1 cellular context compared by ENCODE assay signal in genomic region chr12:575129-575502, GRCh38.
TF ChIP-seq lines count a peak whose summit lies in the region.

No MANE protein-coding gene starts in this region.

TF ChIP-seq in HepG2, 621 proteins besides CTCF, POLR2A, EP300 and RAD21 (continued from another document):
- TF ChIP-seq, protein P1, sequence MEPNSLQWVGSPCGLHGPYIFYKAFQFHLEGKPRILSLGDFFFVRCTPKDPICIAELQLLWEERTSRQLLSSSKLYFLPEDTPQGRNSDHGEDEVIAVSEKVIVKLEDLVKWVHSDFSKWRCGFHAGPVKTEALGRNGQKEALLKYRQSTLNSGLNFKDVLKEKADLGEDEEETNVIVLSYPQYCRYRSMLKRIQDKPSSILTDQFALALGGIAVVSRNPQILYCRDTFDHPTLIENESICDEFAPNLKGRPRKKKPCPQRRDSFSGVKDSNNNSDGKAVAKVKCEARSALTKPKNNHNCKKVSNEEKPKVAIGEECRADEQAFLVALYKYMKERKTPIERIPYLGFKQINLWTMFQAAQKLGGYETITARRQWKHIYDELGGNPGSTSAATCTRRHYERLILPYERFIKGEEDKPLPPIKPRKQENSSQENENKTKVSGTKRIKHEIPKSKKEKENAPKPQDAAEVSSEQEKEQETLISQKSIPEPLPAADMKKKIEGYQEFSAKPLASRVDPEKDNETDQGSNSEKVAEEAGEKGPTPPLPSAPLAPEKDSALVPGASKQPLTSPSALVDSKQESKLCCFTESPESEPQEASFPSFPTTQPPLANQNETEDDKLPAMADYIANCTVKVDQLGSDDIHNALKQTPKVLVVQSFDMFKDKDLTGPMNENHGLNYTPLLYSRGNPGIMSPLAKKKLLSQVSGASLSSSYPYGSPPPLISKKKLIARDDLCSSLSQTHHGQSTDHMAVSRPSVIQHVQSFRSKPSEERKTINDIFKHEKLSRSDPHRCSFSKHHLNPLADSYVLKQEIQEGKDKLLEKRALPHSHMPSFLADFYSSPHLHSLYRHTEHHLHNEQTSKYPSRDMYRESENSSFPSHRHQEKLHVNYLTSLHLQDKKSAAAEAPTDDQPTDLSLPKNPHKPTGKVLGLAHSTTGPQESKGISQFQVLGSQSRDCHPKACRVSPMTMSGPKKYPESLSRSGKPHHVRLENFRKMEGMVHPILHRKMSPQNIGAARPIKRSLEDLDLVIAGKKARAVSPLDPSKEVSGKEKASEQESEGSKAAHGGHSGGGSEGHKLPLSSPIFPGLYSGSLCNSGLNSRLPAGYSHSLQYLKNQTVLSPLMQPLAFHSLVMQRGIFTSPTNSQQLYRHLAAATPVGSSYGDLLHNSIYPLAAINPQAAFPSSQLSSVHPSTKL (CRISPR knock-in tag; IDR thresholded peaks at IDR 0.05), result no peak
- TF ChIP-seq REST (IDR thresholded peaks at IDR 0.05; ENCODE audit: borderline replicate concordance in 1 of 2, low read depth in 1 of 2, low read length in 2 of 2), result no peak
- no peak for TF ChIP-seq HOXA5 (CRISPR knock-in tag; IDR thresholded peaks at IDR 0.05)
- TF ChIP-seq CEBPZ (IDR thresholded peaks at IDR 0.05; ENCODE audit: low read length), result no peak
- TF ChIP-seq ZNF44 (CRISPR knock-in tag; IDR thresholded peaks at IDR 0.05), result no peak
- TF ChIP-seq ZNF841 (CRISPR knock-in tag; IDR thresholded peaks at IDR 0.05; ENCODE audit: borderline replicate concordance), result no peak
- peak; percentile 1 for TF ChIP-seq RBM39 (IDR thresholded peaks at IDR 0.05; ENCODE audit: low read depth, low read length, poor library complexity, severe bottlenecking)
- TF ChIP-seq ZBTB10 (CRISPR knock-in tag; IDR thresholded peaks at IDR 0.05; ENCODE audit: borderline replicate concordance), result 0 out of 2 replicates have a peak, but pooled peaks have one; percentile 3
- TF ChIP-seq ZHX1 (CRISPR knock-in tag; IDR thresholded peaks at IDR 0.05; ENCODE audit: low read depth), result no peak
- TF ChIP-seq ATF7-NPFF (CRISPR knock-in tag; IDR thresholded peaks at IDR 0.05; ENCODE audit: low read depth), result no peak
- TF ChIP-seq ZNF343 (CRISPR knock-in tag; IDR thresholded peaks at IDR 0.05), result no peak
- no peak for TF ChIP-seq AFF4 (CRISPR knock-in tag; IDR thresholded peaks at IDR 0.05)
- no peak for TF ChIP-seq ZNF331 (CRISPR knock-in tag; IDR thresholded peaks at IDR 0.05)
